In genomic region chr6:169782966-169783760, GRCh38 we compare ENCODE assay signal across 14 cellular contexts.
"Had no signal": no experiment of that assay in that cellular context is flagged by ENCODE, and none has a peak within 500 bp of the region (broad histone marks: within the 10 kb centered on the region; RNA-seq: fewer than 3 reads in every experiment).

No MANE protein-coding gene starts in this region.

- DNase-seq: activated CD4-positive, alpha-beta T cell treated with anti-CD3 and anti-CD28 coated beads, Interleukin-2, amount 50 U/mL, for 4 hours; activated gamma-delta T cell; activated T-cell treated with anti-CD3 and anti-CD28 coated beads, Interleukin-2, amount 50 U/mL, for 1 hour; colonic mucosa; effector memory CD4-positive, alpha-beta T cell; erythroblast; foreskin fibroblast; glutamatergic neuron; left ventricle myocardium inferior; nephron progenitor cell; sigmoid colon; stimulated activated CD4-positive, alpha-beta T cell treated with anti-CD3 and anti-CD28 coated beads, Interleukin-2, amount 100 ng/mL, for 48 hours; uterus had no signal

- ATAC-seq: activated CD4-positive, CD25-positive, alpha-beta regulatory T cell treated with anti-CD3 and anti-CD28 coated beads, Interleukin-2, amount 50 U/mL, for 24 hours had no signal
